In genomic region chr5:16661713-16662112, GRCh38 we compare ENCODE assay signal across 2 cellular contexts.
TF ChIP-seq lines count a peak whose summit lies in the region.

No MANE protein-coding gene starts in this region.

TF ChIP-seq in HepG2, 621 proteins besides CTCF, POLR2A, EP300 and RAD21:
- TF ChIP-seq ZBTB40 (IDR thresholded peaks at IDR 0.05) (peak; percentile 54; the same call in 1 of the 2 replicates), ZBTB40 (CRISPR knock-in tag; IDR thresholded peaks at IDR 0.05) (peak; percentile 76; the same call in 1 of the 2 replicates), ZNF556 (CRISPR knock-in tag; IDR thresholded peaks at IDR 0.05; ENCODE audit: borderline replicate concordance) (no peak), MEF2D (CRISPR knock-in tag; IDR thresholded peaks at IDR 0.05) (no peak), ZNF605 (CRISPR knock-in tag; IDR thresholded peaks at IDR 0.05) (no peak), MLLT10 (CRISPR knock-in tag; IDR thresholded peaks at IDR 0.05) (no peak), GABPB1 (CRISPR knock-in tag; IDR thresholded peaks at IDR 0.05) (no peak)
TF ChIP-seq in HepG2: peak in this region for 1.

TF ChIP-seq in K562, 482 proteins besides CTCF, POLR2A, EP300 and RAD21:
- no peak for TF ChIP-seq ETV5 (CRISPR knock-in tag; IDR thresholded peaks at IDR 0.05; ENCODE audit: low read depth)
- TF ChIP-seq TAL1 (IDR thresholded peaks at IDR 0.05): no peak
- peak; percentile 81 for TF ChIP-seq ZBTB40 (IDR thresholded peaks at IDR 0.05)
- no peak for TF ChIP-seq ZBTB40 (CRISPR knock-in tag; IDR thresholded peaks at IDR 0.05)
